Comparison of ENCODE assay signal across 30 cellular contexts in genomic region chr5:79843450-79844388, GRCh38.
A peak's percentile ranks its signal among the peaks of the same experiment; 100 is the strongest.
DNase-seq lines count a peak whose midpoint lies in the region; ATAC-seq, FAIRE-seq and TF ChIP-seq lines count a peak whose summit lies in the region.
"Had no signal": no experiment of that assay in that cellular context is flagged by ENCODE, and none has a peak within 500 bp of the region (broad histone marks: within the 10 kb centered on the region; RNA-seq: fewer than 3 reads in every experiment).

No MANE protein-coding gene starts in this region.

- DNase-seq in D341Med (ENCODE audit: low spot score) = peak; percentile 1
- no peak for DNase-seq in K562 (ENCODE audit: extremely low read depth in 1 of 4, low spot score in 3 of 4)
- peak; percentile 77 for DNase-seq in esophagus muscularis mucosa (ENCODE audit: extremely low spot score)
- no peak for DNase-seq in trophoblast cell
- no peak for DNase-seq in iPS-NIHi11 (ENCODE audit: low spot score)
- no peak for DNase-seq in SIG-M5 treated with dmso at 0.1 percent for 504 hours (lab: John Stamatoyannopoulos, UW; ENCODE audit: unreplicated experiment)
- no peak for DNase-seq in GM03348 (ENCODE audit: low spot score)
- DNase-seq: AML-193; Caco-2; CD8-positive, alpha-beta T cell; DMS 273 treated with DMSO at 0.1 percent for 48 hours; DMS79; GF-D8; GOT3; HCEC 1CT; NCI-H1105; NCI-H1436 treated with DMSO at 0.1 percent for 48 hours; NCI-H187 treated with DMSO at 0.1 percent for 48 hours; NCI-H2171 treated with DMSO at 0.1 percent for 48 hours; NCI-H345; NCI-H510A treated with DMSO at 0.1 percent for 48 hours; SIG-M5; SK-N-SH; SW 1271 had no signal

- TF ChIP-seq EP300 in K562 (IDR thresholded peaks at IDR 0.05; ENCODE audit: low read length) = no peak
- no peak for TF ChIP-seq EP300 in esophagus muscularis mucosa (IDR thresholded peaks at IDR 0.05)

- TF ChIP-seq CTCF in K562 (IDR thresholded peaks at IDR 0.05 in 2 of 3, conservative IDR thresholded peaks at IDR 0.05 in 1 of 3; ENCODE audit: insufficient read depth in 2 of 3, low read depth in 1 of 3, low read length in 3 of 3) = no peak
- no peak for TF ChIP-seq CTCF in esophagus muscularis mucosa (IDR thresholded peaks at IDR 0.05)

- H2BK5ac ChIP-seq in trophoblast cell (ENCODE audit: low read depth, low read length, poor library complexity) = no peak overlapping the region

- ATAC-seq in K562 = peak; percentile 52
- ATAC-seq in GM21381 (IDR thresholded peaks at IDR 0.05; ENCODE audit: unreplicated experiment) = no peak
- ATAC-seq: CD8-positive, alpha-beta T cell had no signal

- CTCF ChIA-PET in K562 (lab: Yijun Ruan, JAX; ENCODE audit: low intra/inter-chr PET ratio) = no interaction called here

- in situ Hi-C loops in K562 (cut with MboI) = no loop called here

- H4K8ac ChIP-seq in trophoblast cell (ENCODE audit: low read depth, low read length) = no peak overlapping the region

- no peaks in the 10 kb centered on the region for H3K9me1 ChIP-seq in K562 (ENCODE audit: control insufficient read depth, insufficient read depth, low read length)

- H3K9me3 ChIP-seq in K562 (replicated peaks; ENCODE audit: control insufficient read depth, insufficient read depth, low read depth, low read length) = no peaks in the 10 kb centered on the region
- H3K9me3 ChIP-seq in esophagus muscularis mucosa = no peaks in the 10 kb centered on the region
- H3K9me3 ChIP-seq in trophoblast cell (ENCODE audit: insufficient read depth, low read depth, low read length) = peaks cover 2% of the 10 kb centered on the region
- H3K9me3 ChIP-seq: Caco-2, SK-N-SH had no signal

- no peak overlapping the region for H2BK12ac ChIP-seq in trophoblast cell (ENCODE audit: low read length)

- H2AK5ac ChIP-seq in trophoblast cell (ENCODE audit: low read length) = no peak overlapping the region

- no peak overlapping the region for H3K18ac ChIP-seq in trophoblast cell (ENCODE audit: low read length)

- peaks cover 13 to 27% of the 10 kb centered on the region in 2 experiments for H3K27me3 ChIP-seq in K562 (ENCODE audit: control insufficient read depth in 2 of 2, insufficient read depth in 2 of 2, low read length in 2 of 2)
- no peaks in the 10 kb centered on the region for H3K27me3 ChIP-seq in esophagus muscularis mucosa
- H3K27me3 ChIP-seq in trophoblast cell (ENCODE audit: insufficient read depth, low read length) = no peaks in the 10 kb centered on the region

- H3K9ac ChIP-seq in K562 (ENCODE audit: insufficient read depth in 1 of 2, low read depth in 2 of 2, low read length in 2 of 2) (no peak overlapping the region; a peak in 1 of 4 replicates), trophoblast cell (ENCODE audit: low read length) (no peak overlapping the region)
- H3K9ac ChIP-seq: SK-N-SH had no signal

- no peak for FAIRE-seq in K562 (lab: Jason Lieb, UNC)
- FAIRE-seq: A204.1, GM12892, GM19239, RCC 7860 had no signal

- H3K4me2 ChIP-seq in K562 (ENCODE audit: insufficient read depth, low read length) = peak overlapping the region; percentile 22; the same call in 1 of the 2 replicates
- H3K4me2 ChIP-seq in trophoblast cell (ENCODE audit: low read length) = no peak overlapping the region
- H3K4me2 ChIP-seq: SK-N-SH had no signal

- no peak overlapping the region for H3K23ac ChIP-seq in trophoblast cell (ENCODE audit: low read length)

- intact Hi-C loops in K562 (cut with micrococcal nuclease) = no loop called here
- intact Hi-C loops in esophagus muscularis mucosa (cut with DNase I) = no loop called here

- H4K12ac ChIP-seq in trophoblast cell (ENCODE audit: low read depth, low read length) = no peak overlapping the region

- no peaks in the 10 kb centered on the region for H3K79me2 ChIP-seq in K562 (ENCODE audit: control insufficient read depth, insufficient read depth, low read length)
- H3K79me2 ChIP-seq in trophoblast cell (ENCODE audit: control insufficient read depth, insufficient read depth, low read length, poor library complexity) = no peaks in the 10 kb centered on the region

- WGBS in K562 (ENCODE audit: insufficient coverage, low coverage, missing lambda C conversion rate) = 26% methylated on average over 15 of the region's 15 CpGs
- WGBS in esophagus muscularis mucosa = 86% methylated on average over 12 of the region's 15 CpGs
- no CpG with 5 or more reads among the region's 15 CpGs for WGBS in trophoblast cell (ENCODE audit: extremely low coverage, insufficient coverage, insufficient read length)

- POLR2A ChIA-PET in K562 (lab: Yijun Ruan, JAX) = interaction anchor here (0.6 to 0.9 kb wide), 3 partner anchors 14 to 58 kb away, joined by 3 read pairs; no protein-coding TSS in a partner anchor

- H2BK120ac ChIP-seq in trophoblast cell (ENCODE audit: insufficient read depth, low read length, poor library complexity) = no peak overlapping the region

- H3K4me1 ChIP-seq in K562 (replicated peaks in 1 of 2; ENCODE audit: control insufficient read depth in 2 of 2, insufficient read depth in 2 of 2, low read length in 2 of 2) (peaks cover 0 to 16% of the 10 kb centered on the region in 2 experiments; a peak in 2 of 5 replicates), esophagus muscularis mucosa (peaks cover 0 to 12% (median 5%) of the 10 kb centered on the region in 4 donors), trophoblast cell (ENCODE audit: control insufficient read depth in 1 of 2, insufficient read depth in 2 of 2, low read length in 2 of 2) (no peaks in the 10 kb centered on the region)
- H3K4me1 ChIP-seq: Caco-2 had no signal

- TF ChIP-seq RAD21 in K562 (CRISPR knock-in tag; conservative IDR thresholded peaks at IDR 0.05 in 1 of 2, IDR thresholded peaks at IDR 0.05 in 1 of 2) = no peak

- H3K79me1 ChIP-seq in trophoblast cell (ENCODE audit: low read length) = no peaks in the 10 kb centered on the region

- H3K14ac ChIP-seq in trophoblast cell (ENCODE audit: low read length) = no peak overlapping the region

- BruUV-seq in K562 (replicated peaks; lab: Mats Ljungman, UMichigan) = no TSS peak

- H4K91ac ChIP-seq in trophoblast cell (ENCODE audit: low read depth, low read length) = no peak overlapping the region

- TF ChIP-seq POLR2A in K562 (conservative IDR thresholded peaks at IDR 0.05) (no peak), esophagus muscularis mucosa (IDR thresholded peaks at IDR 0.05; ENCODE audit: low read depth) (no peak)

- H3K4me3 ChIP-seq in K562 = no peak overlapping the region
- no peak overlapping the region for H3K4me3 ChIP-seq in esophagus muscularis mucosa
- H3K4me3 ChIP-seq in trophoblast cell (ENCODE audit: low read depth, low read length) = no peak overlapping the region

- H3K4ac ChIP-seq in trophoblast cell (ENCODE audit: low read depth, low read length) = no peak overlapping the region

- no peak overlapping the region for H3K27ac ChIP-seq in K562 (ENCODE audit: extremely low read depth, low read depth, low read length)
- H3K27ac ChIP-seq in esophagus muscularis mucosa (replicated peaks in 1 of 4) = no peak overlapping the region
- no peak overlapping the region for H3K27ac ChIP-seq in trophoblast cell (ENCODE audit: low read depth, low read length)
- H3K27ac ChIP-seq: C4-2B had no signal

- H2AFZ ChIP-seq in K562 (ENCODE audit: low read depth, low read length) (peak overlapping the region; percentile 73), trophoblast cell (ENCODE audit: insufficient read depth, low read length, poor library complexity) (peak overlapping the region; percentile 9)

- H4K20me1 ChIP-seq in K562 (replicated peaks; ENCODE audit: control insufficient read depth, insufficient read depth, low read length) = no peaks in the 10 kb centered on the region

- H3K36me3 ChIP-seq in K562 (ENCODE audit: control insufficient read depth, insufficient read depth, low read length) (no peaks in the 10 kb centered on the region), esophagus muscularis mucosa (no peaks in the 10 kb centered on the region), trophoblast cell (ENCODE audit: control insufficient read depth in 1 of 2, insufficient read depth in 2 of 2, low read length in 2 of 2) (no peaks in the 10 kb centered on the region)

TF ChIP-seq in K562, 482 proteins besides CTCF, POLR2A, EP300 and RAD21 (continues in another document):
- no peak for TF ChIP-seq KLF10 (CRISPR knock-in tag; IDR thresholded peaks at IDR 0.05)
- peak; percentile 3; the same call in 1 of the 2 replicates for TF ChIP-seq ZNF175 (CRISPR knock-in tag; IDR thresholded peaks at IDR 0.05; ENCODE audit: low read depth)
- TF ChIP-seq ZNF584 (CRISPR knock-in tag; IDR thresholded peaks at IDR 0.05; ENCODE audit: low read depth) = peak; percentile 73; the same call in 1 of the 2 replicates
- no peak for TF ChIP-seq NR2C2 (CRISPR knock-in tag; IDR thresholded peaks at IDR 0.05)
- TF ChIP-seq NR2C2 (tag; IDR thresholded peaks at IDR 0.05) = peak; percentile 30; the same call in 1 of the 2 replicates
- TF ChIP-seq ZNF589 (CRISPR knock-in tag; IDR thresholded peaks at IDR 0.05; ENCODE audit: low read depth) = peak; percentile 57; the same call in 1 of the 2 replicates
- no peak for TF ChIP-seq MYBL2 (IDR thresholded peaks at IDR 0.05; ENCODE audit: low read depth)
- no peak for TF ChIP-seq MYBL2 (CRISPR knock-in tag; IDR thresholded peaks at IDR 0.05; ENCODE audit: borderline replicate concordance)

Comparison
In these comparisons a context has a peak if more than half of its experiments do, and no peak if none do; other contexts are left out.
1. DNase-seq: peak in D341Med (single experiment) and esophagus muscularis mucosa (single experiment); none in K562 (0 of 4), trophoblast cell (0 of 2), iPS-NIHi11 (single experiment), SIG-M5 treated with dmso at 0.1 percent for 504 hours (single experiment) and GM03348 (single experiment).